10 cellular contexts compared by ENCODE assay signal in the genomic region with DNA sequence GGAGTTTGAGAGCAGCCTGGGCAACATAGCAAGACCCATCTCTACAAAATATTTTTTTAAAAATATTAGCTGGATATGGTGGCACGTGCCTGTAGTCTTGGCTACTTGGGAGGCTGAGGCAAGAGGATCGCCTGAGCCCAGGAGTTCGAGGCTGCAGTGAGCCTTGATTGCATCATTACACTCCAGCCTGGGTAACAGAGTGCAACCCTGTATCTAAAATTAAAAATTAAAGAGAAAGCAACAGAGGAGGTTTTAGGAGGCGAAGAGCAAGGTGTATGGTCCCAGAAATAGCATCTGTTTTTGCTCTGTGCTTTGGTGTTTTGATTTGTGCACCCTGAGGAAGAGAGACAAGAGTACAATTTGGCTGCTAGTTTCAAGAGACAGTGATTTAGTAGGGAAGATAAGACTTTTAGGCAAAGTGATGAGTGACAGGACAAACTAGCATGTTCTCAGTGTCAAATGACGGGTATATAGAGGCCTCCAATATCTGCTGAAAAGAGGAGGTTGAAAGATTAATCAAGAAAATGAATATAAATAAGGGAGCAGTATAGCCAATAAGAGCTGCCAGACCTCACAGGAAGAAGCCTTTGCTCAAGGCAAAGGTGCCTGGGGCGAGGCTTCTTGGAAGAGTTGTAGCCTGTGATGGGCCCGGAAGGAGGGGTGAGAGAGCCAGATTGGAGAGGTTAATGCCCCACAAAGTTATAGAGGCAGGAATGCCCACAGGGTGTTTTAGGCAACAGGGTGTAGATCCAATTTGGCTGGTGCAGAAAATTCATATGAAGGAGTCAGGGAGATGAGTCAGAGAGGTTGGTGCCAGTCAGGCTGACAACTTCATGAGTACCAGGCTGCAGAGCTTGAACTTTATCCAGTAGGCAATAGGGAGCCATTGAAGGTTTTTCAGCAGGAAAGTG. TPM values are rescaled to one million over a fixed set of nuclear protein-coding genes. Genes with fewer than 3 reads are reported as not detected.
DNase-seq lines count a peak whose midpoint lies in the region; ATAC-seq and TF ChIP-seq lines count a peak whose summit lies in the region.
"Had no signal": no experiment of that assay in that cellular context is flagged by ENCODE, and none has a peak within 500 bp of the region (broad histone marks: within the 10 kb centered on the region; RNA-seq: fewer than 3 reads in every experiment).

No MANE protein-coding gene starts in this region.

- peaks cover 11% of the 10 kb centered on the region; the same call in 1 of the 2 replicates for H3K4me1 ChIP-seq in PC-3 (ENCODE audit: insufficient read depth, low read length)
- no peaks in the 10 kb centered on the region for H3K4me1 ChIP-seq in mucosa of descending colon (ENCODE audit: low read depth)
- peaks cover 13 to 21% of the 10 kb centered on the region in 2 donors for H3K4me1 ChIP-seq in uterus
- H3K4me1 ChIP-seq in MM.1S (ENCODE audit: low read length): no peaks in the 10 kb centered on the region

- intact Hi-C loops in PC-3 (cut with micrococcal nuclease) (no loop called here), mucosa of descending colon (cut with DNase I, micrococcal nuclease) (no loop called here), uterus (cut with DNase I; ENCODE audit: low total_unique reads) (no loop called here)

- H3K9ac ChIP-seq in PC-3 (ENCODE audit: low read length) (no peak overlapping the region), MM.1S (ENCODE audit: low read length) (no peak overlapping the region)

- POLR2A ChIA-PET in PC-3 (lab: Charles Lee; ENCODE audit: unreplicated experiment): no interaction called here

- peak; percentile 85 for DNase-seq in PC-3
- DNase-seq in coronary artery (ENCODE audit: low spot score): no peak
- DNase-seq in mucosa of descending colon: no peak
- peak in 1 of 2 donors; percentile 41 for DNase-seq in uterus
- no peak for DNase-seq in activated naive CD4-positive, alpha-beta T cell treated with anti-CD3 and anti-CD28 coated beads, Interleukin-2, amount 50 U/mL, for 16 hours
- no peak for DNase-seq in GM19240 (ENCODE audit: insufficient read length, low spot score)
- DNase-seq in MM.1S: no peak
- DNase-seq: activated CD4-positive, alpha-beta T cell treated with anti-CD3 and anti-CD28 coated beads, Interleukin-2, amount 10 ng/mL, durations not matched to agents 24 days and 14 days; T-helper 1 cell had no signal

- CTCF ChIA-PET in PC-3 (lab: Charles Lee): no interaction called here

- H3K27ac ChIP-seq in PC-3 (ENCODE audit: low read length) (no peak overlapping the region), coronary artery (peak overlapping the region; percentile 10 to 69), uterus (peak overlapping the region; percentile 67 to 74), MM.1S (ENCODE audit: low read length) (no peak overlapping the region)
- H3K27ac ChIP-seq: cardiac muscle cell had no signal

- H3K79me2 ChIP-seq in PC-3 (ENCODE audit: low read length): no peaks in the 10 kb centered on the region
- no peaks in the 10 kb centered on the region for H3K79me2 ChIP-seq in MM.1S (ENCODE audit: low read length)

- peak; percentile 92 for ATAC-seq in PC-3
- ATAC-seq in mucosa of descending colon: peak; percentile 20

- H4K20me1 ChIP-seq in PC-3 (ENCODE audit: low read length) (no peaks in the 10 kb centered on the region), MM.1S (ENCODE audit: insufficient read depth, low read length) (no peaks in the 10 kb centered on the region)

- no TSS peak for BruUV-seq in PC-3 (replicated peaks; lab: Mats Ljungman, UMichigan)

- H2AFZ ChIP-seq in PC-3 (ENCODE audit: low read length): no peak overlapping the region
- no peak overlapping the region for H2AFZ ChIP-seq in MM.1S (ENCODE audit: low read length)

- H3K4me2 ChIP-seq in PC-3 (ENCODE audit: low read length) (no peak overlapping the region; the same call in 1 of the 2 replicates), MM.1S (ENCODE audit: low read depth, low read length) (no peak overlapping the region)

- H3K36me3 ChIP-seq in PC-3 (ENCODE audit: low read depth, low read length): no peaks in the 10 kb centered on the region
- no peaks in the 10 kb centered on the region for H3K36me3 ChIP-seq in mucosa of descending colon (ENCODE audit: low read depth)
- no peaks in the 10 kb centered on the region for H3K36me3 ChIP-seq in uterus
- no peaks in the 10 kb centered on the region for H3K36me3 ChIP-seq in MM.1S (replicated peaks; ENCODE audit: insufficient read depth, low read length)
- H3K36me3 ChIP-seq: cardiac muscle cell had no signal

- no peaks in the 10 kb centered on the region for H3K27me3 ChIP-seq in PC-3 (ENCODE audit: low read length)
- H3K27me3 ChIP-seq in uterus: no peaks in the 10 kb centered on the region
- no peaks in the 10 kb centered on the region for H3K27me3 ChIP-seq in MM.1S (replicated peaks; ENCODE audit: insufficient read depth, low read length)
- H3K27me3 ChIP-seq: cardiac muscle cell had no signal

- TF ChIP-seq POLR2A in uterus (IDR thresholded peaks at IDR 0.05): peak in 1 of 2 donors; percentile 6

- H3F3A ChIP-seq in PC-3 (ENCODE audit: low read length, unreplicated experiment) (no peaks in the 10 kb centered on the region), MM.1S (ENCODE audit: insufficient read depth, low read length) (no peaks in the 10 kb centered on the region)

- H3K9me2 ChIP-seq in PC-3 (replicated peaks; ENCODE audit: low read length): no peaks in the 10 kb centered on the region
- H3K9me2 ChIP-seq in MM.1S (replicated peaks; ENCODE audit: insufficient read depth, low read length): no peaks in the 10 kb centered on the region

- no peak overlapping the region for H3K4me3 ChIP-seq in PC-3 (ENCODE audit: low read length)
- no peak overlapping the region for H3K4me3 ChIP-seq in coronary artery
- H3K4me3 ChIP-seq in mucosa of descending colon: no peak overlapping the region
- H3K4me3 ChIP-seq in uterus: no peak overlapping the region
- no peak overlapping the region for H3K4me3 ChIP-seq in MM.1S (ENCODE audit: low read length)
- H3K4me3 ChIP-seq: cardiac muscle cell had no signal

- TF ChIP-seq CTCF in PC-3 (conservative IDR thresholded peaks at IDR 0.05; ENCODE audit: low read depth, low read length): no peak
- no peak for TF ChIP-seq CTCF in coronary artery (IDR thresholded peaks at IDR 0.05)
- TF ChIP-seq CTCF in mucosa of descending colon (IDR thresholded peaks at IDR 0.05): no peak
- TF ChIP-seq CTCF in uterus (IDR thresholded peaks at IDR 0.05): no peak
- TF ChIP-seq CTCF in MM.1S (IDR thresholded peaks at IDR 0.05; ENCODE audit: low read length): no peak

- no peaks in the 10 kb centered on the region for H3K9me3 ChIP-seq in PC-3 (ENCODE audit: low read length)
- no peaks in the 10 kb centered on the region for H3K9me3 ChIP-seq in mucosa of descending colon
- H3K9me3 ChIP-seq in uterus: no peaks in the 10 kb centered on the region
- no peaks in the 10 kb centered on the region for H3K9me3 ChIP-seq in MM.1S (replicated peaks; ENCODE audit: insufficient read depth, low read length)

RNA-seq across cellular contexts. Expression of gene HLF, which starts 11.4 kb away (rescaled TPM):
- 0.23 and 0.66 TPM in 2 replicates for total RNA-seq in PC-3 (2014; rRNA removed)
- 10 to 100 TPM in 1 of 3 donors, 1 to 10 TPM in 2; 1.3 to 34.9 (median 3.5) TPM for total RNA-seq in mucosa of descending colon
- 10 to 100 TPM; 12.0 to 81.2 (median 50.4) TPM for total RNA-seq in uterus

Comparison
In these comparisons a context has a peak if more than half of its experiments do, and no peak if none do; other contexts are left out.
1. H3K27ac ChIP-seq: peak in coronary artery (2 of 2) and uterus (2 of 2); none in PC-3 (single experiment) and MM.1S (single experiment).